Comparison of ENCODE assay signal across 10 cellular contexts in genomic region chr2:235045336-235045972, GRCh38.
DNase-seq lines count a peak whose midpoint lies in the region; ATAC-seq and TF ChIP-seq lines count a peak whose summit lies in the region.
"Had no signal": no experiment of that assay in that cellular context is flagged by ENCODE, and none has a peak within 500 bp of the region (broad histone marks: within the 10 kb centered on the region; RNA-seq: fewer than 3 reads in every experiment).

No MANE protein-coding gene starts in this region.

- no peaks in the 10 kb centered on the region for H3K9me3 Mint-ChIP-seq in naive thymus-derived CD4-positive, alpha-beta T cell

- intact Hi-C loops in PC-3 (cut with micrococcal nuclease), result no loop called here
- intact Hi-C loops in naive thymus-derived CD4-positive, alpha-beta T cell (cut with micrococcal nuclease), result no loop called here
- intact Hi-C loops in transverse colon (cut with DNase I; ENCODE audit: low total_unique reads), result no loop called here

- peak; percentile 66 for ATAC-seq in GM18505 (IDR thresholded peaks at IDR 0.05; ENCODE audit: unreplicated experiment)
- ATAC-seq in HG02588 (IDR thresholded peaks at IDR 0.05; ENCODE audit: unreplicated experiment), result peak; percentile 79
- no peak for ATAC-seq in PC-3
- no peak for ATAC-seq in naive thymus-derived CD4-positive, alpha-beta T cell

- no peaks in the 10 kb centered on the region for H3K36me3 Mint-ChIP-seq in naive thymus-derived CD4-positive, alpha-beta T cell

- TF ChIP-seq POLR2A in GM18505 (IDR thresholded peaks at IDR 0.05; ENCODE audit: borderline replicate concordance, extremely low read depth, insufficient read depth, insufficient read length) (no peak), transverse colon (IDR thresholded peaks at IDR 0.05) (no peak), tibial nerve (IDR thresholded peaks at IDR 0.05) (no peak)

- H3F3A ChIP-seq in PC-3 (ENCODE audit: low read length, unreplicated experiment), result no peaks in the 10 kb centered on the region

- no peaks in the 10 kb centered on the region for H3K27me3 ChIP-seq in PC-3 (ENCODE audit: low read length)
- H3K27me3 ChIP-seq in naive thymus-derived CD4-positive, alpha-beta T cell (ENCODE audit: control insufficient read depth in 2 of 2, insufficient read depth in 2 of 2, low read length in 2 of 2), result no peaks in the 10 kb centered on the region
- H3K27me3 ChIP-seq in transverse colon, result no peaks in the 10 kb centered on the region
- H3K27me3 ChIP-seq in tibial nerve, result no peaks in the 10 kb centered on the region

- no peak overlapping the region for H3K9ac ChIP-seq in PC-3 (ENCODE audit: low read length)

- BruUV-seq in PC-3 (replicated peaks; lab: Mats Ljungman, UMichigan), result no TSS peak

- no peak overlapping the region for H3K27ac ChIP-seq in PC-3 (ENCODE audit: low read length)
- no peak overlapping the region for H3K27ac ChIP-seq in naive thymus-derived CD4-positive, alpha-beta T cell (ENCODE audit: low read depth, low read length)
- H3K27ac ChIP-seq in transverse colon, result no peak overlapping the region
- H3K27ac ChIP-seq in tibial nerve, result no peak overlapping the region

- no peak overlapping the region for H2AFZ ChIP-seq in PC-3 (ENCODE audit: low read length)

- DNase-seq in PC-3 (peak; percentile 16), transverse colon (no peak), tibial nerve (ENCODE audit: low spot score in 2 of 2) (no peak), NCI-H345 treated with DMSO at 0.1 percent for 48 hours (lab: John Stamatoyannopoulos, UW; ENCODE audit: unreplicated experiment) (no peak), DMS53 (lab: John Stamatoyannopoulos, UW) (no peak)
- DNase-seq in naive thymus-derived CD4-positive, alpha-beta T cell, result no peak
- DNase-seq: anterior cingulate cortex, NCI-H526 treated with DMSO at 0.1 percent for 48 hours had no signal

- TF ChIP-seq CTCF in PC-3 (conservative IDR thresholded peaks at IDR 0.05; ENCODE audit: low read depth, low read length) (no peak), transverse colon (IDR thresholded peaks at IDR 0.05) (no peak), tibial nerve (IDR thresholded peaks at IDR 0.05) (no peak)

- H3K9me3 ChIP-seq in PC-3 (ENCODE audit: low read length) (no peaks in the 10 kb centered on the region), transverse colon (no peaks in the 10 kb centered on the region), tibial nerve (no peaks in the 10 kb centered on the region)
- no peaks in the 10 kb centered on the region for H3K9me3 ChIP-seq in naive thymus-derived CD4-positive, alpha-beta T cell (ENCODE audit: control insufficient read depth in 2 of 3, low read length in 3 of 3)

- no peak overlapping the region for H3K4me3 ChIP-seq in PC-3 (ENCODE audit: low read length)
- H3K4me3 ChIP-seq in naive thymus-derived CD4-positive, alpha-beta T cell (ENCODE audit: low read length), result no peak overlapping the region
- H3K4me3 ChIP-seq in transverse colon, result no peak overlapping the region
- no peak overlapping the region for H3K4me3 ChIP-seq in tibial nerve

- H3K36me3 ChIP-seq in PC-3 (ENCODE audit: low read depth, low read length) (peaks cover 28% of the 10 kb centered on the region), transverse colon (peaks cover 0 to 15% (median 2%) of the 10 kb centered on the region in 4 donors), tibial nerve (peaks cover 0 to 32% (median 0%) of the 10 kb centered on the region in 3 donors)
- H3K36me3 ChIP-seq in naive thymus-derived CD4-positive, alpha-beta T cell (ENCODE audit: control insufficient read depth in 2 of 3, insufficient read depth in 3 of 3, low read length in 3 of 3), result no peaks in the 10 kb centered on the region

- 58 to 73% methylated on average over 3 to 15 of the region's 15 CpGs for WGBS in transverse colon (ENCODE audit: low coverage in 1 of 2), 2 donors
- 77 to 83% methylated on average over 15 of the region's 15 CpGs for WGBS in tibial nerve, 2 donors

- H3K4me1 ChIP-seq in PC-3 (ENCODE audit: insufficient read depth, low read length) (peaks cover 9% of the 10 kb centered on the region), transverse colon (peaks cover under 1 to 7% (median 4%) of the 10 kb centered on the region in 4 donors), tibial nerve (peaks cover 0 to 9% (median 4%) of the 10 kb centered on the region in 4 donors)
- no peaks in the 10 kb centered on the region for H3K4me1 ChIP-seq in naive thymus-derived CD4-positive, alpha-beta T cell (ENCODE audit: control insufficient read depth in 2 of 2, insufficient read depth in 2 of 2, low read length in 2 of 2)

- H3K27ac Mint-ChIP-seq in naive thymus-derived CD4-positive, alpha-beta T cell, result peak overlapping the region in 1 of 9 donors; percentile 52

- in situ Hi-C loops in transverse colon (cut with MboI; ENCODE audit: low pct_ligation_motif_present in 1 of 4, low pct_unique_long_range_greater_than_20kb in 1 of 4, low sequenced_read_pairs in 3 of 4), result no loop called here

- peak overlapping the region in 7 of 10 donors; percentile 19 to 61 (median 35) for H3K4me3 Mint-ChIP-seq in naive thymus-derived CD4-positive, alpha-beta T cell

- H3K9me2 ChIP-seq in PC-3 (replicated peaks; ENCODE audit: low read length), result no peaks in the 10 kb centered on the region

- H3K4me1 Mint-ChIP-seq in naive thymus-derived CD4-positive, alpha-beta T cell, result peaks cover 9 to 16% (median 12%) of the 10 kb centered on the region in 7 donors

- no peaks in the 10 kb centered on the region for H4K20me1 ChIP-seq in PC-3 (ENCODE audit: low read length)

- H3K27me3 Mint-ChIP-seq in naive thymus-derived CD4-positive, alpha-beta T cell, result peaks cover 7 to 29% (median 14%) of the 10 kb centered on the region in 5 donors

- peaks cover 47% of the 10 kb centered on the region for H3K79me2 ChIP-seq in PC-3 (ENCODE audit: low read length)

- CTCF ChIA-PET in PC-3 (lab: Charles Lee), result no interaction called here
- CTCF ChIA-PET in naive thymus-derived CD4-positive, alpha-beta T cell (lab: Charles Lee), result no interaction called here

- H3K4me2 ChIP-seq in PC-3 (ENCODE audit: low read length), result peak overlapping the region; percentile 16; the same call in 1 of the 2 replicates

- POLR2A ChIA-PET in PC-3 (lab: Charles Lee; ENCODE audit: unreplicated experiment), result no interaction called here
- POLR2A ChIA-PET in naive thymus-derived CD4-positive, alpha-beta T cell (lab: Charles Lee), result no interaction called here

- TF ChIP-seq EP300 in transverse colon (IDR thresholded peaks at IDR 0.05; ENCODE audit: low read depth), result no peak
- TF ChIP-seq EP300 in tibial nerve (IDR thresholded peaks at IDR 0.05), result no peak

Comparison
In these comparisons a context has a peak if more than half of its experiments do, and no peak if none do; other contexts are left out.
1. ATAC-seq: peak in GM18505 (single experiment) and HG02588 (single experiment); none in PC-3 (single experiment) and naive thymus-derived CD4-positive, alpha-beta T cell (single experiment).